Comparison of ENCODE assay signal across 11 cellular contexts in genomic region chr2:197207106-197207505, GRCh38.
DNase-seq lines count a peak whose midpoint lies in the region; ATAC-seq, FAIRE-seq and TF ChIP-seq lines count a peak whose summit lies in the region.
"Had no signal": no experiment of that assay in that cellular context is flagged by ENCODE, and none has a peak within 500 bp of the region (broad histone marks: within the 10 kb centered on the region; RNA-seq: fewer than 3 reads in every experiment).

No MANE protein-coding gene starts in this region.

- peaks cover 72% of the 10 kb centered on the region for H3K4me1 ChIP-seq in lower lobe of right lung

- H3K9me3 ChIP-seq in lower lobe of right lung: no peaks in the 10 kb centered on the region
- H3K9me3 ChIP-seq: BE2C had no signal

- H3K36me3 ChIP-seq in lower lobe of right lung: no peaks in the 10 kb centered on the region
- H3K36me3 ChIP-seq: BE2C had no signal

- FAIRE-seq in urothelium cell line (lab: Jason Lieb, UNC): no peak

- H3K27me3 ChIP-seq in lower lobe of right lung (ENCODE audit: low read depth): no peaks in the 10 kb centered on the region
- H3K27me3 ChIP-seq: BE2C had no signal

- H3K4me3 ChIP-seq in lower lobe of right lung: no peak overlapping the region

- H3K27ac Mint-ChIP-seq in stimulated activated naive CD8-positive, alpha-beta T cell treated with anti-CD3 and anti-CD28 coated beads, Interleukin-15, Interleukin-2, amounts not matched to agents 100 ng/mL and 50 ng/mL, for 24 hours: peak overlapping the region; percentile 94
- peak overlapping the region; percentile 85 for H3K27ac Mint-ChIP-seq in activated T-helper 17 cell treated with anti-CD3 and anti-CD28 coated beads, Interleukin-2, amount 50 U/mL, for 72 hours
- H3K27ac Mint-ChIP-seq in osteocyte (ENCODE audit: unreplicated experiment): no peak overlapping the region

- intact Hi-C loops in lower lobe of right lung (cut with DNase I): no loop called here

- H3K27ac ChIP-seq in lower lobe of right lung: peak overlapping the region; percentile 79

- peaks cover 34% of the 10 kb centered on the region for H3K36me3 Mint-ChIP-seq in stimulated activated naive CD8-positive, alpha-beta T cell treated with anti-CD3 and anti-CD28 coated beads, Interleukin-15, Interleukin-2, amounts not matched to agents 100 ng/mL and 50 ng/mL, for 24 hours (ENCODE audit: low read depth)
- H3K36me3 Mint-ChIP-seq in activated T-helper 17 cell treated with anti-CD3 and anti-CD28 coated beads, Interleukin-2, amount 50 U/mL, for 72 hours (ENCODE audit: low read depth): peaks cover 46% of the 10 kb centered on the region
- H3K36me3 Mint-ChIP-seq in osteocyte (ENCODE audit: unreplicated experiment): peaks cover 2% of the 10 kb centered on the region

- H3K27me3 Mint-ChIP-seq in stimulated activated naive CD8-positive, alpha-beta T cell treated with anti-CD3 and anti-CD28 coated beads, Interleukin-15, Interleukin-2, amounts not matched to agents 100 ng/mL and 50 ng/mL, for 24 hours: no peaks in the 10 kb centered on the region
- H3K27me3 Mint-ChIP-seq in activated T-helper 17 cell treated with anti-CD3 and anti-CD28 coated beads, Interleukin-2, amount 50 U/mL, for 72 hours: no peaks in the 10 kb centered on the region
- no peaks in the 10 kb centered on the region for H3K27me3 Mint-ChIP-seq in osteocyte (ENCODE audit: unreplicated experiment)

- ATAC-seq in stimulated activated naive CD8-positive, alpha-beta T cell treated with anti-CD3 and anti-CD28 coated beads, Interleukin-15, Interleukin-2, amounts not matched to agents 100 U/mL and 50 U/mL, for 24 hours: no peak
- ATAC-seq in activated T-helper 17 cell treated with anti-CD3 and anti-CD28 coated beads, Interleukin-2, amount 50 U/mL, for 72 hours (replicated peaks): no peak
- no peak for ATAC-seq in lower lobe of right lung
- no peak for ATAC-seq in HG02623 (IDR thresholded peaks at IDR 0.05; ENCODE audit: unreplicated experiment)

- TF ChIP-seq CTCF in lower lobe of right lung (IDR thresholded peaks at IDR 0.05) (no peak), osteocyte (IDR thresholded peaks at IDR 0.05) (no peak)

- H3K9me3 Mint-ChIP-seq in stimulated activated naive CD8-positive, alpha-beta T cell treated with anti-CD3 and anti-CD28 coated beads, Interleukin-15, Interleukin-2, amounts not matched to agents 100 ng/mL and 50 ng/mL, for 24 hours: no peaks in the 10 kb centered on the region
- H3K9me3 Mint-ChIP-seq in activated T-helper 17 cell treated with anti-CD3 and anti-CD28 coated beads, Interleukin-2, amount 50 U/mL, for 72 hours: no peaks in the 10 kb centered on the region
- H3K9me3 Mint-ChIP-seq in osteocyte (ENCODE audit: unreplicated experiment): no peaks in the 10 kb centered on the region

- peaks cover 98% of the 10 kb centered on the region for H3K4me1 Mint-ChIP-seq in stimulated activated naive CD8-positive, alpha-beta T cell treated with anti-CD3 and anti-CD28 coated beads, Interleukin-15, Interleukin-2, amounts not matched to agents 100 ng/mL and 50 ng/mL, for 24 hours (ENCODE audit: low read depth)
- peaks cover 83% of the 10 kb centered on the region for H3K4me1 Mint-ChIP-seq in activated T-helper 17 cell treated with anti-CD3 and anti-CD28 coated beads, Interleukin-2, amount 50 U/mL, for 72 hours
- H3K4me1 Mint-ChIP-seq in osteocyte (ENCODE audit: unreplicated experiment): peaks cover 24% of the 10 kb centered on the region

- H3K4me3 Mint-ChIP-seq in stimulated activated naive CD8-positive, alpha-beta T cell treated with anti-CD3 and anti-CD28 coated beads, Interleukin-15, Interleukin-2, amounts not matched to agents 100 ng/mL and 50 ng/mL, for 24 hours: peak overlapping the region; percentile 77
- H3K4me3 Mint-ChIP-seq in activated T-helper 17 cell treated with anti-CD3 and anti-CD28 coated beads, Interleukin-2, amount 50 U/mL, for 72 hours: peak overlapping the region; percentile 76
- no peak overlapping the region for H3K4me3 Mint-ChIP-seq in osteocyte (ENCODE audit: unreplicated experiment)

- DNase-seq in stimulated activated naive CD8-positive, alpha-beta T cell treated with anti-CD3 and anti-CD28 coated beads, Interleukin-15, Interleukin-2, amounts not matched to agents 100 U/mL and 50 U/mL, for 24 hours: no peak
- DNase-seq in lower lobe of right lung: no peak
- DNase-seq in urothelium cell line (ENCODE audit: low spot score): peak; percentile 38
- DNase-seq in NCI-H1105 (lab: John Stamatoyannopoulos, UW): no peak
- DNase-seq in osteocyte (ENCODE audit: extremely low spot score, unreplicated experiment): no peak
- DNase-seq: BE2C, GDM1, KG1 had no signal
